17 cellular contexts compared by ENCODE assay signal in the genomic region with DNA sequence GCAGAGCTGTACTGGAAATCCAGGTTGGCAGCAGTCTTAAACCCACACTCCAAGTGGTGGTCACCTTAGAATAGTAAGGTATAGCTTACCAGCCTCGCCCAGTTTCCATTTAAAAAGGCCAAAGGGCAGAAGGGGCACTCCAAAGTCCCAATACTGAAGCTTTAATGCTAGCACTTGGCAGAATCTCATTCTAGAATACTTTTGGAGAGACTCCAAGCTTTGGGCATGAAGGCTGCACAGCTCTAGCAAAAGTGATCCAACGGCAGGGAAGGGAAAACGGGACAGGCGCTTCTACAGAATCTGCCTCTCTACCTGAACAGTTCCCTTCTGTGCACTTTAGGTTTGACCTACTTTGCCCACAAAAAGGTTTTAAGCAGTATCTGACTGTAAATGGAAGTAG. TPM values are rescaled to one million over a fixed set of nuclear protein-coding genes. Genes with fewer than 3 reads are reported as not detected.
A peak's percentile ranks its signal among the peaks of the same experiment; 100 is the strongest.
DNase-seq lines count a peak whose midpoint lies in the region; ATAC-seq and TF ChIP-seq lines count a peak whose summit lies in the region.
"Had no signal": no experiment of that assay in that cellular context is flagged by ENCODE, and none has a peak within 500 bp of the region (broad histone marks: within the 10 kb centered on the region; RNA-seq: fewer than 3 reads in every experiment).

No MANE protein-coding gene starts in this region.

- WGBS in trophoblast cell (ENCODE audit: extremely low coverage, insufficient coverage, insufficient read length): no CpG with 5 or more reads among the region's 4 CpGs

- peak overlapping the region; percentile 9 for H4K8ac ChIP-seq in trophoblast cell (ENCODE audit: low read depth, low read length)

- peaks cover 16% of the 10 kb centered on the region for H3K79me2 ChIP-seq in trophoblast cell (ENCODE audit: control insufficient read depth, insufficient read depth, low read length, poor library complexity)

- ATAC-seq in Right ventricle myocardium inferior (no peak), foreskin keratinocyte (no peak), GM18858 (IDR thresholded peaks at IDR 0.05; ENCODE audit: unreplicated experiment) (no peak)
- ATAC-seq: SK-N-SH treated with all-trans-retinoic acid at 6 μM for 48 hours; stimulated activated naive CD8-positive, alpha-beta T cell treated with anti-CD3 and anti-CD28 coated beads, Interleukin-15, Interleukin-2, amounts not matched to agents 100 U/mL and 50 U/mL, for 24 hours had no signal

- TF ChIP-seq CTCF in cardiac muscle cell (IDR thresholded peaks at IDR 0.05; ENCODE audit: low read depth, low read length) (no peak), foreskin keratinocyte (conservative IDR thresholded peaks at IDR 0.05) (no peak)

- H3K9me3 ChIP-seq in cardiac muscle cell (ENCODE audit: low read depth): no peaks in the 10 kb centered on the region
- H3K9me3 ChIP-seq in trophoblast cell (ENCODE audit: insufficient read depth, low read depth, low read length): peaks cover 2% of the 10 kb centered on the region
- H3K9me3 ChIP-seq: spleen had no signal

- no peak overlapping the region for H3K4me2 ChIP-seq in trophoblast cell (ENCODE audit: low read length)
- H3K4me2 ChIP-seq: KMS-11 had no signal

- peaks cover 6% of the 10 kb centered on the region for H3K79me1 ChIP-seq in trophoblast cell (ENCODE audit: low read length)

- intact Hi-C loops in Right ventricle myocardium inferior (cut with DNase I): no loop called here

- no peak overlapping the region for H3K18ac ChIP-seq in trophoblast cell (ENCODE audit: low read length)

- peak overlapping the region; percentile 53 for H3K14ac ChIP-seq in trophoblast cell (ENCODE audit: low read length)

- H2BK12ac ChIP-seq in trophoblast cell (ENCODE audit: low read length): peak overlapping the region; percentile 43

- H3K9ac ChIP-seq in trophoblast cell (ENCODE audit: low read length): no peak overlapping the region
- H3K9ac ChIP-seq: KMS-11 had no signal

- no peak overlapping the region for H4K12ac ChIP-seq in trophoblast cell (ENCODE audit: low read depth, low read length)

- H2BK120ac ChIP-seq in trophoblast cell (ENCODE audit: insufficient read depth, low read length, poor library complexity): peak overlapping the region; percentile 75

- H3K4me3 ChIP-seq in cardiac muscle cell (no peak overlapping the region), trophoblast cell (ENCODE audit: low read depth, low read length) (no peak overlapping the region)
- H3K4me3 ChIP-seq: spleen had no signal

- peaks cover 21% of the 10 kb centered on the region for H3K4me1 ChIP-seq in cardiac muscle cell (ENCODE audit: low read depth)
- peaks cover 60% of the 10 kb centered on the region for H3K4me1 ChIP-seq in foreskin keratinocyte
- H3K4me1 ChIP-seq in trophoblast cell (ENCODE audit: control insufficient read depth in 1 of 2, insufficient read depth in 2 of 2, low read length in 2 of 2): peaks cover 16 to 23% of the 10 kb centered on the region in 2 experiments

- H3K4ac ChIP-seq in trophoblast cell (ENCODE audit: low read depth, low read length): peak overlapping the region; percentile 53

- H3K23ac ChIP-seq in trophoblast cell (ENCODE audit: low read length): no peak overlapping the region

- peak overlapping the region; percentile 31 for H2BK5ac ChIP-seq in trophoblast cell (ENCODE audit: low read depth, low read length, poor library complexity)

- H2AK5ac ChIP-seq in trophoblast cell (ENCODE audit: low read length): peak overlapping the region; percentile 22

- H3K27me3 ChIP-seq in cardiac muscle cell (no peaks in the 10 kb centered on the region), foreskin keratinocyte (no peaks in the 10 kb centered on the region), trophoblast cell (ENCODE audit: insufficient read depth, low read length) (no peaks in the 10 kb centered on the region)
- H3K27me3 ChIP-seq: spleen had no signal

- H3K36me3 ChIP-seq in cardiac muscle cell: no peaks in the 10 kb centered on the region
- H3K36me3 ChIP-seq in trophoblast cell (ENCODE audit: control insufficient read depth in 1 of 2, insufficient read depth in 2 of 2, low read length in 2 of 2): peaks cover 3 to 6% of the 10 kb centered on the region in 2 experiments

- peak overlapping the region; percentile 38 for H3K27ac ChIP-seq in cardiac muscle cell
- peak overlapping the region; percentile 20 for H3K27ac ChIP-seq in foreskin keratinocyte
- H3K27ac ChIP-seq in trophoblast cell (ENCODE audit: low read depth, low read length): peak overlapping the region; percentile 82
- H3K27ac ChIP-seq: KMS-11 had no signal

- H4K91ac ChIP-seq in trophoblast cell (ENCODE audit: low read depth, low read length): peak overlapping the region; percentile 39

- DNase-seq in cardiac muscle cell (ENCODE audit: low read depth in 1 of 2, low spot score in 1 of 2) (no peak), Right ventricle myocardium inferior (ENCODE audit: missing footprints) (no peak), foreskin keratinocyte (no peak), trophoblast cell (no peak), NCI-H69 (lab: John Stamatoyannopoulos, UW) (no peak), NCI-H2029 treated with DMSO at 0.1 percent for 48 hours (lab: John Stamatoyannopoulos, UW) (no peak), Ammon's horn (ENCODE audit: low spot score) (no peak)
- DNase-seq: activated effector memory CD4-positive, alpha-beta T cell treated with Interleukin-2 at 50 U/mL for 16 hours; COR-L47; GDM1; NCI-H1417 treated with DMSO at 0.1 percent for 48 hours; occipital lobe; spleen; stimulated activated naive CD8-positive, alpha-beta T cell treated with anti-CD3 and anti-CD28 coated beads, Interleukin-15, Interleukin-2, amounts not matched to agents 100 U/mL and 50 U/mL, for 24 hours had no signal

- no peak overlapping the region for H2AFZ ChIP-seq in trophoblast cell (ENCODE audit: insufficient read depth, low read length, poor library complexity)

RNA-seq across cellular contexts. Expression of a gene that starts 19.7 kb away (rescaled TPM):
- total RNA-seq in cardiac muscle cell (17.5 and 24.5 TPM in 2 replicates), Right ventricle myocardium inferior (9.6 TPM), foreskin keratinocyte (23.8 and 32.1 TPM in 2 replicates)
- polyA plus RNA-seq in cardiac muscle cell (11.9 and 18.5 TPM in 2 replicates), foreskin keratinocyte (7.8 and 9.3 TPM in 2 replicates)
- 31.9 and 34.4 TPM in 2 replicates for polyA plus RNA-seq in trophoblast cell (2013)

Comparison
In these comparisons a context has a peak if more than half of its experiments do, and no peak if none do; other contexts are left out.
1. H3K27ac ChIP-seq: peak in every context shown above with its lines; median percentile 82 in trophoblast cell; 38 in cardiac muscle cell; 20 in foreskin keratinocyte.